ENCODE assay signal across 3 cellular contexts in genomic region chr1:25080294-25081209, GRCh38.
TF ChIP-seq lines count a peak whose summit lies in the region.

No MANE protein-coding gene starts in this region.

TF ChIP-seq in SK-N-SH, 30 proteins besides CTCF, POLR2A, EP300 and RAD21:
- TF ChIP-seq SIN3A (IDR thresholded peaks at IDR 0.05; ENCODE audit: borderline replicate concordance, low read depth, low read length) (no peak), FOXJ3 (CRISPR knock-in tag; IDR thresholded peaks at IDR 0.05) (no peak), USF1 (IDR thresholded peaks at IDR 0.05; ENCODE audit: borderline replicate concordance, low read depth) (peak; percentile 14; the same call in 1 of the 2 replicates)

TF ChIP-seq in SK-N-SH treated with all-trans-retinoic acid at 6 μM for 48 hours, 23 proteins besides CTCF, POLR2A, EP300 and RAD21:
- TF ChIP-seq PATZ1 (CRISPR knock-in tag; IDR thresholded peaks at IDR 0.05; ENCODE audit: borderline replicate concordance) (no peak), ZC3H10 (CRISPR knock-in tag; IDR thresholded peaks at IDR 0.05) (no peak), ZNF565 (CRISPR knock-in tag; conservative IDR thresholded peaks at IDR 0.05; ENCODE audit: low read depth) (no peak)

TF ChIP-seq in H1, 55 proteins besides CTCF, POLR2A, EP300 and RAD21:
- no peak for TF ChIP-seq SIRT6 (IDR thresholded peaks at IDR 0.05; ENCODE audit: low read length)
- peak; percentile 60; the same call in 1 of the 2 replicates for TF ChIP-seq KDM1A (IDR thresholded peaks at IDR 0.05; ENCODE audit: borderline replicate concordance, low read length)
- TF ChIP-seq TCF12 (IDR thresholded peaks at IDR 0.05; ENCODE audit: low read depth, low read length) = no peak
- TF ChIP-seq SIX5 (IDR thresholded peaks at IDR 0.05; ENCODE audit: low read depth, low read length) = no peak
- TF ChIP-seq GTF2F1 (IDR thresholded peaks at IDR 0.05; ENCODE audit: borderline replicate concordance, low read depth, low read length) = no peak
- no peak for TF ChIP-seq CTBP2 (IDR thresholded peaks at IDR 0.05; ENCODE audit: borderline replicate concordance, insufficient read depth, insufficient read length, low read length)
- TF ChIP-seq, protein P1, sequence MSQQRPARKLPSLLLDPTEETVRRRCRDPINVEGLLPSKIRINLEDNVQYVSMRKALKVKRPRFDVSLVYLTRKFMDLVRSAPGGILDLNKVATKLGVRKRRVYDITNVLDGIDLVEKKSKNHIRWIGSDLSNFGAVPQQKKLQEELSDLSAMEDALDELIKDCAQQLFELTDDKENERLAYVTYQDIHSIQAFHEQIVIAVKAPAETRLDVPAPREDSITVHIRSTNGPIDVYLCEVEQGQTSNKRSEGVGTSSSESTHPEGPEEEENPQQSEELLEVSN (IDR thresholded peaks at IDR 0.05) = peak; percentile 61; the same call in 1 of the 2 replicates
- TF ChIP-seq ZNF274 (IDR thresholded peaks at IDR 0.05; ENCODE audit: borderline replicate concordance, extremely low read depth, low read length) = no peak
- no peak for TF ChIP-seq RFX5 (IDR thresholded peaks at IDR 0.05; ENCODE audit: borderline replicate concordance, low read depth, low read length)
- no peak for TF ChIP-seq ATF2 (IDR thresholded peaks at IDR 0.05; ENCODE audit: low read length)
- TF ChIP-seq MAX (IDR thresholded peaks at IDR 0.05) = 0 out of 2 replicates have a peak, but pooled peaks have one; percentile 10
- no peak for TF ChIP-seq JUND (IDR thresholded peaks at IDR 0.05; ENCODE audit: low read length)
- TF ChIP-seq KDM4A (IDR thresholded peaks at IDR 0.05; ENCODE audit: low read depth, low read length, severe bottlenecking) = no peak
- no peak for TF ChIP-seq FOSL1 (IDR thresholded peaks at IDR 0.05; ENCODE audit: insufficient read depth, low read depth, low read length)
- TF ChIP-seq CEBPB (IDR thresholded peaks at IDR 0.05; ENCODE audit: low read depth, low read length) = no peak
- TF ChIP-seq BRCA1 (IDR thresholded peaks at IDR 0.05; ENCODE audit: low read depth, low read length) = no peak
- TF ChIP-seq YY1 (IDR thresholded peaks at IDR 0.05; ENCODE audit: low read depth, low read length) = no peak
- no peak for TF ChIP-seq TEAD4 (IDR thresholded peaks at IDR 0.05; ENCODE audit: low read depth, low read length)
- TF ChIP-seq HDAC2 (IDR thresholded peaks at IDR 0.05; ENCODE audit: borderline replicate concordance in 1 of 2, low read depth in 2 of 2, low read length in 2 of 2) = no peak
- no peak for TF ChIP-seq BACH1 (IDR thresholded peaks at IDR 0.05; ENCODE audit: low read length)
- no peak for TF ChIP-seq CREB1 (IDR thresholded peaks at IDR 0.05)
- TF ChIP-seq NANOG (IDR thresholded peaks at IDR 0.05; ENCODE audit: insufficient read depth, low read depth, low read length, poor library complexity, severe bottlenecking) = no peak
